In genomic region chrX:19956923-19957322, GRCh38 we compare ENCODE assay signal across 21 cellular contexts. TPM values are rescaled to one million over a fixed set of nuclear protein-coding genes. Genes with fewer than 3 reads are reported as not detected.
DNase-seq lines count a peak whose midpoint lies in the region; ATAC-seq, FAIRE-seq and TF ChIP-seq lines count a peak whose summit lies in the region.
"Had no signal": no experiment of that assay in that cellular context is flagged by ENCODE, and none has a peak within 500 bp of the region (broad histone marks: within the 10 kb centered on the region; RNA-seq: fewer than 3 reads in every experiment).

No MANE protein-coding gene starts in this region.

- peaks cover 0 to 8% (median 0%) of the 10 kb centered on the region in 9 donors for H3K27me3 ChIP-seq in heart left ventricle
- H3K27me3 ChIP-seq in upper lobe of right lung: no peaks in the 10 kb centered on the region
- H3K27me3 ChIP-seq: MG63 had no signal

- 40 to 54% (median 48%) methylated on average over 6 of the region's 6 CpGs for WGBS in heart left ventricle, 4 donors

- H3K27ac ChIP-seq in heart left ventricle (peak overlapping the region in 4 of 12 donors; percentile 1 to 48 (median 26)), upper lobe of right lung (no peak overlapping the region)

- FAIRE-seq in islet of Langerhans (lab: Jason Lieb, UNC): peak; percentile 43
- FAIRE-seq: HepG2 had no signal

- H3K36me3 ChIP-seq in heart left ventricle (peaks cover 0 to 19% (median 8%) of the 10 kb centered on the region in 9 donors), upper lobe of right lung (no peaks in the 10 kb centered on the region)
- H3K36me3 ChIP-seq: MG63 had no signal

- H3K4me1 ChIP-seq in heart left ventricle (peaks cover 0 to 26% (median 4%) of the 10 kb centered on the region in 12 donors), upper lobe of right lung (no peaks in the 10 kb centered on the region)

- H3K4me3 ChIP-seq in heart left ventricle: peak overlapping the region in 2 of 12 donors; percentile 3 to 6
- H3K4me3 ChIP-seq in astrocyte of the spinal cord (ENCODE audit: low read depth, low read length): no peak overlapping the region
- no peak overlapping the region for H3K4me3 ChIP-seq in upper lobe of right lung
- H3K4me3 ChIP-seq: MG63 had no signal

- no peak for TF ChIP-seq POLR2A in heart left ventricle (IDR thresholded peaks at IDR 0.05)

- in situ Hi-C loops in astrocyte of the spinal cord (cut with HindIII; ENCODE audit: low sequenced_read_pairs): no loop called here

- ATAC-seq in heart left ventricle (peak in 2 of 4 donors; percentile 51 to 60), upper lobe of right lung (no peak), GM18520 (IDR thresholded peaks at IDR 0.05; ENCODE audit: unreplicated experiment) (no peak)
- ATAC-seq: HepG2, Panc1 had no signal

- intact Hi-C loops in heart left ventricle (cut with DNase I) (no loop called here), cardiac septum (cut with DNase I) (no loop called here), upper lobe of right lung (cut with DNase I) (no loop called here)

- peak in 4 of 5 donors; percentile 10 to 35 (median 23) for DNase-seq in heart left ventricle
- no peak for DNase-seq in cardiac septum (ENCODE audit: low spot score)
- DNase-seq in astrocyte of the spinal cord (ENCODE audit: low read depth, low spot score): peak; percentile 49
- DNase-seq in upper lobe of right lung: no peak
- no peak for DNase-seq in T-helper 2 cell
- no peak for DNase-seq in activated T-cell treated with anti-CD3 and anti-CD28 coated beads, Interleukin-2, amount 50 U/mL, for 1 hour
- DNase-seq: AML-193, Caco-2, DMS153, EL, GOT3, KG1, MG63, NCI-H1092, NCI-H2227 treated with DMSO at 0.1 percent for 48 hours, NCI-H524, SHP77 had no signal

- TF ChIP-seq CTCF in heart left ventricle (IDR thresholded peaks at IDR 0.05) (no peak), astrocyte of the spinal cord (IDR thresholded peaks at IDR 0.05; ENCODE audit: low read depth, low read length) (no peak), upper lobe of right lung (IDR thresholded peaks at IDR 0.05) (no peak)

- H3K9me3 ChIP-seq in heart left ventricle (no peaks in the 10 kb centered on the region), upper lobe of right lung (no peaks in the 10 kb centered on the region)
- H3K9me3 ChIP-seq: Caco-2, MG63 had no signal

RNA-seq across cellular contexts. Expression of gene BCLAF3, which starts 33.9 kb away (rescaled TPM):
- total RNA-seq in heart left ventricle (10 to 100 TPM in 1 of 9 donors, 1 to 10 TPM in 8; 2.4 to 10.6 (median 7.8) TPM), cardiac septum (9.4 TPM), upper lobe of right lung (15.4 TPM)
- 1 to 10 TPM; 2.0 to 3.2 TPM for polyA plus RNA-seq in heart left ventricle

Comparison
In these comparisons a context has a peak if more than half of its experiments do, and no peak if none do; other contexts are left out.
1. DNase-seq: peak in heart left ventricle (4 of 5) and astrocyte of the spinal cord (single experiment); none in cardiac septum (single experiment), upper lobe of right lung (single experiment), T-helper 2 cell (0 of 5) and activated T-cell treated with anti-CD3 and anti-CD28 coated beads, Interleukin-2, amount 50 U/mL, for 1 hour (single experiment).